In genomic region chr2:230865324-230865765, GRCh38 we compare ENCODE assay signal across 8 cellular contexts. TPM values are rescaled to one million over a fixed set of nuclear protein-coding genes. Genes with fewer than 3 reads are reported as not detected.
A peak's percentile ranks its signal among the peaks of the same experiment; 100 is the strongest.
DNase-seq lines count a peak whose midpoint lies in the region; ATAC-seq and TF ChIP-seq lines count a peak whose summit lies in the region.

No MANE protein-coding gene starts in this region.

- H3K9me3 Mint-ChIP-seq in CD14-positive monocyte, result peaks cover 0 to 11% (median 0%) of the 10 kb centered on the region in 7 donors
- H3K9me3 Mint-ChIP-seq in nephron, result no peaks in the 10 kb centered on the region

- peaks cover 44 to 62% (median 49%) of the 10 kb centered on the region in 3 donors for H3K27me3 Mint-ChIP-seq in CD14-positive monocyte (ENCODE audit: low read depth in 3 of 3)
- H3K27me3 Mint-ChIP-seq in nephron (ENCODE audit: low read depth), result peaks cover 9% of the 10 kb centered on the region

- peaks cover 3 to 4% of the 10 kb centered on the region in 2 donors for H3K36me3 Mint-ChIP-seq in CD14-positive monocyte
- no peaks in the 10 kb centered on the region for H3K36me3 Mint-ChIP-seq in nephron (ENCODE audit: low read depth)

- peak overlapping the region in 1 of 7 donors; percentile 75 for H3K27ac Mint-ChIP-seq in CD14-positive monocyte
- peak overlapping the region; percentile 83 to 100 (median 95) for H3K27ac Mint-ChIP-seq in nephron

- H3K27ac ChIP-seq in dorsolateral prefrontal cortex, result peak overlapping the region in 58 of 59 donors; percentile 33 to 97 (median 86)

- peak overlapping the region; percentile 79 to 99 for H3K4me3 Mint-ChIP-seq in CD14-positive monocyte
- peak overlapping the region; percentile 90 to 97 (median 91) for H3K4me3 Mint-ChIP-seq in nephron

- DNase-seq in CD14-positive monocyte (ENCODE audit: low spot score) (no peak), dorsolateral prefrontal cortex (no peak), NCI-H446 treated with DMSO at 0.1 percent for 48 hours (lab: John Stamatoyannopoulos, UW) (no peak)
- no peak for DNase-seq in Jurkat, Clone E6-1 (ENCODE audit: low read depth, low spot score)

- peaks cover 49% of the 10 kb centered on the region for H3K4me1 Mint-ChIP-seq in CD14-positive monocyte
- H3K4me1 Mint-ChIP-seq in nephron, result peaks cover 48% of the 10 kb centered on the region

- no peaks in the 10 kb centered on the region for H3K27me3 ChIP-seq in dorsolateral prefrontal cortex

- ATAC-seq in HG03457 (IDR thresholded peaks at IDR 0.05; ENCODE audit: unreplicated experiment) (no peak), HG02678 (IDR thresholded peaks at IDR 0.05; ENCODE audit: unreplicated experiment) (no peak), GM21526 (IDR thresholded peaks at IDR 0.05; ENCODE audit: low FRiP score, unreplicated experiment) (no peak)

- H3K4me3 ChIP-seq in Jurkat, Clone E6-1 (ENCODE audit: low read length), result peak overlapping the region; percentile 76
- H3K4me3 ChIP-seq in dorsolateral prefrontal cortex, result peak overlapping the region; percentile 46 to 98 (median 86)

- no peak for TF ChIP-seq CTCF in CD14-positive monocyte (IDR thresholded peaks at IDR 0.05)
- no peak for TF ChIP-seq CTCF in dorsolateral prefrontal cortex (IDR thresholded peaks at IDR 0.05 in 54 of 56, conservative IDR thresholded peaks at IDR 0.05 in 2 of 56; ENCODE audit: low read depth in 1 of 56, partially characterized antibody in 56 of 56)
- no peak for TF ChIP-seq CTCF in nephron (IDR thresholded peaks at IDR 0.05; ENCODE audit: unreplicated experiment in 3 of 3)

- intact Hi-C loops in CD14-positive monocyte (cut with micrococcal nuclease) (no loop called here), dorsolateral prefrontal cortex (cut with DNase I) (loop anchor here (5.0 to 10.0 kb wide), 2 partner anchors 169 to 172 kb away; partner anchors contain the start of gene C2orf72 (in 2 of the 2))

RNA-seq across cellular contexts. Expression of gene ITM2C, which starts 0.6 kb away (rescaled TPM):
- polyA plus RNA-seq in CD14-positive monocyte, result 1 to 10 TPM; 2.9 to 3.2 TPM
- polyA plus RNA-seq in Jurkat, Clone E6-1 (2012; ENCODE audit: insufficient read depth, insufficient read length), result 120 TPM
- 1,000 to 10,000 TPM in 1 of 120 experiments, 100 to 1,000 TPM in 119; 391 to 1,107 (median 596) TPM for total RNA-seq in dorsolateral prefrontal cortex

RNA-seq across cellular contexts. Expression of gene GPR55, which starts 59.7 kb away (rescaled TPM):
- polyA plus RNA-seq in CD14-positive monocyte, result under 1 TPM in 1 of 2 donors, not detected in 1; 0.11 TPM
- polyA plus RNA-seq in Jurkat, Clone E6-1 (2012; ENCODE audit: insufficient read depth, insufficient read length), result not detected
- 1 to 10 TPM in 74 of 120 experiments, under 1 TPM in 46; 0.14 to 6.3 (median 1.2) TPM for total RNA-seq in dorsolateral prefrontal cortex

Comparison
In these comparisons a context has a peak if more than half of its experiments do, and no peak if none do; other contexts are left out.
1. intact Hi-C loops: an anchor here in dorsolateral prefrontal cortex (5.0 to 10.0 kb wide); none called in CD14-positive monocyte.